Comparison of ENCODE assay signal across 21 cellular contexts in the genomic region with DNA sequence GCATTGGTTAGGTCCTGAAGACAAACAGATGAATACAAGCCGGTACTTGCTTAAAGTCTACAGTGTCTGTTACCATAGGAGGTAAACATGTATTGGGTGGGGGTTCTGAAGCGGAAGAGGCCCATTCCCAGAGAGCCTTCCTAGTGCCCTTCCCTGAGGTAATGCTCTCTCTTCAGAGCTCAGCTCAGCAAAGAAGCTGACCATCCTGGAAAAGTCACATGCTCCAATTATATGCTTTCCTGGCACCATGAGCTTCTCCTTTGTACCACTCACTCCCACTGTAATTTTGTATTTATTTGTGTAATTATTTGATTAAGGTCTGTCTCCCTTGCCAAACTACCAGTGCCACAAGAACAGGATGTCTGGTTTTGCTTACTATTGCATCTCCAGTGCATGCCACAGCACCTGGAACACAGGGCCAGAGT. TPM values are rescaled to one million over a fixed set of nuclear protein-coding genes. Genes with fewer than 3 reads are reported as not detected.
A peak's percentile ranks its signal among the peaks of the same experiment; 100 is the strongest.
DNase-seq lines count a peak whose midpoint lies in the region; ATAC-seq and TF ChIP-seq lines count a peak whose summit lies in the region.
"Had no signal": no experiment of that assay in that cellular context is flagged by ENCODE, and none has a peak within 500 bp of the region (broad histone marks: within the 10 kb centered on the region; RNA-seq: fewer than 3 reads in every experiment).

No MANE protein-coding gene starts in this region.

- H3K4me1 ChIP-seq in prostate gland (replicated peaks) = peaks cover 21% of the 10 kb centered on the region
- H3K4me1 ChIP-seq: Caco-2, colonic mucosa, thyroid gland had no signal

- H3K4me3 Mint-ChIP-seq in WTC11 = no peak overlapping the region
- no peak overlapping the region for H3K4me3 Mint-ChIP-seq in naive thymus-derived CD8-positive, alpha-beta T cell
- H3K4me3 Mint-ChIP-seq: activated B cell treated with CpG ODN at 0.5 μM for 24 hours; activated CD4-positive, alpha-beta memory T cell treated with anti-CD3 and anti-CD28 coated beads for 36 hours; stimulated activated naive CD8-positive, alpha-beta T cell treated with anti-CD3 and anti-CD28 coated beads, Interleukin-15, Interleukin-2, amounts not matched to agents 100 ng/mL and 50 ng/mL, for 24 hours; T-helper 2 cell treated with Interferon-gamma antibody and Interleukin-4, amounts not matched to agents 5 μg/mL and 100 μg/mL, for 36 hours had no signal

- no peaks in the 10 kb centered on the region for H3K27me3 ChIP-seq in prostate gland (replicated peaks; ENCODE audit: insufficient read depth)
- H3K27me3 ChIP-seq: colonic mucosa, thyroid gland had no signal

- TF ChIP-seq CTCF in WTC11 (IDR thresholded peaks at IDR 0.05) (no peak), prostate gland (IDR thresholded peaks at IDR 0.05) (no peak)

- peaks cover 41% of the 10 kb centered on the region for H3K36me3 Mint-ChIP-seq in WTC11
- peaks cover 0 to 9% (median 0%) of the 10 kb centered on the region in 3 donors for H3K36me3 Mint-ChIP-seq in naive thymus-derived CD8-positive, alpha-beta T cell
- H3K36me3 Mint-ChIP-seq: activated CD4-positive, alpha-beta memory T cell treated with anti-CD3 and anti-CD28 coated beads for 36 hours had no signal

- peak overlapping the region; percentile 19 for H3K27ac Mint-ChIP-seq in WTC11
- H3K27ac Mint-ChIP-seq in naive thymus-derived CD8-positive, alpha-beta T cell = peak overlapping the region in 1 of 10 donors; percentile 7
- H3K27ac Mint-ChIP-seq: activated B cell treated with CpG ODN at 0.5 μM for 24 hours; activated CD4-positive, alpha-beta memory T cell treated with anti-CD3 and anti-CD28 coated beads for 36 hours; stimulated activated naive CD8-positive, alpha-beta T cell treated with anti-CD3 and anti-CD28 coated beads, Interleukin-15, Interleukin-2, amounts not matched to agents 100 ng/mL and 50 ng/mL, for 24 hours; T-helper 2 cell treated with Interferon-gamma antibody and Interleukin-4, amounts not matched to agents 5 μg/mL and 100 μg/mL, for 36 hours had no signal

- DNase-seq in NCI-H146 (lab: John Stamatoyannopoulos, UW) = peak; percentile 23
- no peak for DNase-seq in NCI-H146 treated with DMSO at 0.1 percent for 48 hours (lab: John Stamatoyannopoulos, UW; ENCODE audit: unreplicated experiment)
- DNase-seq in NCI-H2081 (lab: John Stamatoyannopoulos, UW) = peak; percentile 56 to 87
- no peak for DNase-seq in WTC11 (ENCODE audit: low spot score)
- DNase-seq in prostate gland (ENCODE audit: low spot score) = peak; percentile 81
- no peak for DNase-seq in SIG-M5 (lab: John Stamatoyannopoulos, UW)
- DNase-seq in KBM-7 = no peak
- no peak for DNase-seq in naive thymus-derived CD8-positive, alpha-beta T cell
- DNase-seq: activated B cell treated with CpG ODN at 0.5 μM for 24 hours; activated CD4-positive, alpha-beta memory T cell treated with anti-CD3 and anti-CD28 coated beads for 36 hours; activated gamma-delta T cell; activated T-cell treated with anti-CD3 and anti-CD28 coated beads for 4 hours; Caco-2; colonic mucosa; mesenchymal stem cell; NCI-H446; right cardiac atrium; stimulated activated CD4-positive, alpha-beta T cell treated with anti-CD3 and anti-CD28 coated beads, Interleukin-4, amount 100 ng/mL, for 4 hours; thyroid gland had no signal

- in situ Hi-C loops in KBM-7 (cut with MboI; ENCODE audit: low pct_unique_long_range_greater_than_20kb, low sequenced_read_pairs) = no loop called here

- no peak overlapping the region for H3K4me3 ChIP-seq in prostate gland
- H3K4me3 ChIP-seq: colonic mucosa, thyroid gland had no signal

- H3K9me3 ChIP-seq in prostate gland = no peaks in the 10 kb centered on the region
- H3K9me3 ChIP-seq: Caco-2, colonic mucosa, thyroid gland had no signal

- 38% methylated on average over 2 of the region's 2 CpGs for WGBS in prostate gland

- POLR2A ChIA-PET in WTC11 (lab: Charles Lee) = interaction anchor here (0.9 kb wide), 1 partner anchor 12 kb away, joined by 3 read pairs; no protein-coding TSS in a partner anchor
- POLR2A ChIA-PET in naive thymus-derived CD8-positive, alpha-beta T cell (lab: Charles Lee) = no interaction called here

- peaks cover 8% of the 10 kb centered on the region for H3K4me1 Mint-ChIP-seq in WTC11
- peaks cover 0 to 1% (median 0%) of the 10 kb centered on the region in 4 donors for H3K4me1 Mint-ChIP-seq in naive thymus-derived CD8-positive, alpha-beta T cell

- intact Hi-C loops in prostate gland (cut with DNase I) = no loop called here

- TF ChIP-seq POLR2A in prostate gland (IDR thresholded peaks at IDR 0.05) = no peak

- H3K27me3 Mint-ChIP-seq in WTC11 (ENCODE audit: low read depth) = no peaks in the 10 kb centered on the region
- peaks cover 0 to 3% (median 1%) of the 10 kb centered on the region in 5 donors for H3K27me3 Mint-ChIP-seq in naive thymus-derived CD8-positive, alpha-beta T cell
- H3K27me3 Mint-ChIP-seq: activated CD4-positive, alpha-beta memory T cell treated with anti-CD3 and anti-CD28 coated beads for 36 hours had no signal

- H3K27ac ChIP-seq in prostate gland = peak overlapping the region; percentile 30 to 75
- H3K27ac ChIP-seq: colonic mucosa, thyroid gland had no signal

- no peak for ATAC-seq in WTC11
- ATAC-seq in naive thymus-derived CD8-positive, alpha-beta T cell = no peak
- ATAC-seq: right cardiac atrium had no signal

- H3K9me3 Mint-ChIP-seq in WTC11 = peaks cover 12% of the 10 kb centered on the region
- peaks cover 0 to 9% (median 0%) of the 10 kb centered on the region in 9 donors for H3K9me3 Mint-ChIP-seq in naive thymus-derived CD8-positive, alpha-beta T cell
- H3K9me3 Mint-ChIP-seq: stimulated activated naive CD8-positive, alpha-beta T cell treated with anti-CD3 and anti-CD28 coated beads, Interleukin-15, Interleukin-2, amounts not matched to agents 100 ng/mL and 50 ng/mL, for 24 hours; T-helper 2 cell treated with Interferon-gamma antibody and Interleukin-4, amounts not matched to agents 5 μg/mL and 100 μg/mL, for 36 hours had no signal

- no peaks in the 10 kb centered on the region for H3K36me3 ChIP-seq in prostate gland
- H3K36me3 ChIP-seq: colonic mucosa, thyroid gland had no signal

- CTCF ChIA-PET in WTC11 (lab: Charles Lee) = interaction anchor here (0.7 kb wide), 1 partner anchor 52 kb away, joined by 3 read pairs; no protein-coding TSS in a partner anchor

TF ChIP-seq in WTC11, 78 proteins besides CTCF, POLR2A, EP300 and RAD21 (continues in another document):
- TF ChIP-seq ZNF416 (CRISPR knock-in tag; IDR thresholded peaks at IDR 0.05) (no peak), NR2C2 (CRISPR knock-in tag; IDR thresholded peaks at IDR 0.05) (no peak), ZNF512 (CRISPR knock-in tag; IDR thresholded peaks at IDR 0.05; ENCODE audit: borderline replicate concordance) (no peak), AFF4 (CRISPR knock-in tag; IDR thresholded peaks at IDR 0.05; ENCODE audit: borderline replicate concordance) (no peak), ESRRA (CRISPR knock-in tag; IDR thresholded peaks at IDR 0.05; ENCODE audit: borderline replicate concordance) (no peak)
- TF ChIP-seq, protein P1, sequence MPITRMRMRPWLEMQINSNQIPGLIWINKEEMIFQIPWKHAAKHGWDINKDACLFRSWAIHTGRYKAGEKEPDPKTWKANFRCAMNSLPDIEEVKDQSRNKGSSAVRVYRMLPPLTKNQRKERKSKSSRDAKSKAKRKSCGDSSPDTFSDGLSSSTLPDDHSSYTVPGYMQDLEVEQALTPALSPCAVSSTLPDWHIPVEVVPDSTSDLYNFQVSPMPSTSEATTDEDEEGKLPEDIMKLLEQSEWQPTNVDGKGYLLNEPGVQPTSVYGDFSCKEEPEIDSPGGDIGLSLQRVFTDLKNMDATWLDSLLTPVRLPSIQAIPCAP (CRISPR knock-in tag; IDR thresholded peaks at IDR 0.05) = no peak

RNA-seq across cellular contexts. Expression of gene RAB3B, which starts 42.0 kb away (rescaled TPM):
- total RNA-seq in WTC11 (2021) (33.7 to 36.9 TPM (median 34.1 TPM) in 3 replicates), prostate gland (10 to 100 TPM in 1 of 2 donors, 1 to 10 TPM in 1; 8.5 to 23.6 TPM)
- total RNA-seq in naive thymus-derived CD8-positive, alpha-beta T cell = under 1 TPM; 0.05 TPM
- polyA plus RNA-seq in naive thymus-derived CD8-positive, alpha-beta T cell = under 1 TPM in 1 of 3 donors, not detected in 2; 0.01 TPM

Comparison
In these comparisons a context has a peak if more than half of its experiments do, and no peak if none do; other contexts are left out.
1. DNase-seq: peak in NCI-H146 (single experiment), NCI-H2081 (2 of 2) and prostate gland (single experiment); none in NCI-H146 treated with DMSO at 0.1 percent for 48 hours (single experiment), WTC11 (single experiment), SIG-M5 (single experiment), KBM-7 (single experiment) and naive thymus-derived CD8-positive, alpha-beta T cell (0 of 10).
2. RNA of gene RAB3B, which starts 42.0 kb away (total RNA-seq): 33.7 to 36.9 TPM in WTC11 and 8.5 to 23.6 TPM in prostate gland; 0.05 TPM in naive thymus-derived CD8-positive, alpha-beta T cell; every median in the first group is over 4 times any median in the second.